Comparison of ENCODE assay signal across 12 cellular contexts in the genomic region with DNA sequence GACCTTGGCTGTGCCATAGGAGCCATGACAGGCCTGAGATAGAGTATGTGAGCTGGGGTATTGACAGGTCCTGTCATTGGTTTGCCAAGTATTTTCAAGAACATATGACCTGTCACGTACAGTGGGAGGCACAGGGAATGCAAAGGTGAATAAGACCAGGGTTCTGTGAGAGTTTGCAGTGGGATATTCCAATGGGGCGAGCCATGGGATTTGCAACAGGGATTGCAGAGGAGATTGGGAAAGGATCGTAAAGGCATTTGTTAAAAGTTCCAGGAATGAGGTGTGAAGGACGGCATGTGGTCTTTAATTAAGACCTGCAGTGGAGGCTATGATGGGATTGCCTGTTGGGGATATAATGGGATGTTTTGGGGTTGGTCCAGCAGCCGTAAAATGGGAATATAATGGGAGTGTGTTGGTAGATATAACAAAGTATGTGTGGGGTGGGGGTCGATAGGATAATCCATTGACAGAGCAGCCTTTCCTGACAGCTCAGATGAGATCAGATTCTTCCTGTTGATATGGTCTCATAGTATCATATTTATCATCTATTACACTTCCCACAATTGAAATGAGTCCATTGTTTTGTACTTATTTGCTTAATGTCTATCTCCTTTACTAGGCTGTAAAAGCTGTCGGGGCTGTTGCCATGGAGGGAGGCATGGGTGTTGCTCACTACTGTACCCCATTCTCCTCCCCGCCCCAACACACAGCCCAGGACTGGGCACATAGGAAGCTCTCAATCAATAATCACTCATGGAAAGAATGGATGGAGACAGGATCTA. TPM values are rescaled to one million over a fixed set of nuclear protein-coding genes. Genes with fewer than 3 reads are reported as not detected.
DNase-seq lines count a peak whose midpoint lies in the region; ATAC-seq, FAIRE-seq and TF ChIP-seq lines count a peak whose summit lies in the region.
"Had no signal": no experiment of that assay in that cellular context is flagged by ENCODE, and none has a peak within 500 bp of the region (broad histone marks: within the 10 kb centered on the region; RNA-seq: fewer than 3 reads in every experiment).

No MANE protein-coding gene starts in this region.

- TF ChIP-seq CTCF in nephron (IDR thresholded peaks at IDR 0.05; ENCODE audit: unreplicated experiment in 3 of 3) = no peak

- H3K27ac Mint-ChIP-seq in nephron = peak overlapping the region; percentile 53 to 91 (median 89)
- H3K27ac Mint-ChIP-seq: endodermal cell had no signal

- no peak overlapping the region for H3K4me3 Mint-ChIP-seq in nephron
- H3K4me3 Mint-ChIP-seq: endodermal cell had no signal

- peaks cover 42% of the 10 kb centered on the region for H3K4me1 Mint-ChIP-seq in nephron

- no peaks in the 10 kb centered on the region for H3K36me3 Mint-ChIP-seq in nephron (ENCODE audit: low read depth)

- DNase-seq in amniotic epithelial cell (ENCODE audit: low read depth) (peak; percentile 42), frontal cortex (ENCODE audit: low spot score in 2 of 2) (no peak), iPS-NIHi11 (ENCODE audit: low spot score) (no peak)
- DNase-seq in activated CD4-positive, CD25-positive, alpha-beta regulatory T cell treated with anti-CD3 and anti-CD28 coated beads, Interleukin-2, amount 50 U/mL, for 72 hours = no peak
- DNase-seq: activated CD4-positive, alpha-beta T cell treated with anti-CD3 and anti-CD28 coated beads for 1 hour; activated CD8-positive, alpha-beta memory T cell treated with anti-CD3 and anti-CD28 coated beads, Interleukin-2, amount 50 U/mL, for 4 hours; upper lobe of right lung had no signal

- H3K9me3 Mint-ChIP-seq in nephron = peaks cover 3% of the 10 kb centered on the region
- H3K9me3 Mint-ChIP-seq: endodermal cell had no signal

- no peak for FAIRE-seq in frontal cortex (lab: Jason Lieb, UNC)

- H3K27me3 Mint-ChIP-seq in nephron (ENCODE audit: low read depth) = peaks cover 11% of the 10 kb centered on the region

- ATAC-seq in GM18868 (IDR thresholded peaks at IDR 0.05; ENCODE audit: unreplicated experiment) (peak; percentile 12), HG03175 (IDR thresholded peaks at IDR 0.05; ENCODE audit: unreplicated experiment) (peak; percentile 9), GM21723 (IDR thresholded peaks at IDR 0.05; ENCODE audit: unreplicated experiment) (no peak)

RNA-seq across cellular contexts. Expression of a gene that starts 38.1 kb away (rescaled TPM):
- total RNA-seq in frontal cortex = 19.6 TPM
